In the genomic region with DNA sequence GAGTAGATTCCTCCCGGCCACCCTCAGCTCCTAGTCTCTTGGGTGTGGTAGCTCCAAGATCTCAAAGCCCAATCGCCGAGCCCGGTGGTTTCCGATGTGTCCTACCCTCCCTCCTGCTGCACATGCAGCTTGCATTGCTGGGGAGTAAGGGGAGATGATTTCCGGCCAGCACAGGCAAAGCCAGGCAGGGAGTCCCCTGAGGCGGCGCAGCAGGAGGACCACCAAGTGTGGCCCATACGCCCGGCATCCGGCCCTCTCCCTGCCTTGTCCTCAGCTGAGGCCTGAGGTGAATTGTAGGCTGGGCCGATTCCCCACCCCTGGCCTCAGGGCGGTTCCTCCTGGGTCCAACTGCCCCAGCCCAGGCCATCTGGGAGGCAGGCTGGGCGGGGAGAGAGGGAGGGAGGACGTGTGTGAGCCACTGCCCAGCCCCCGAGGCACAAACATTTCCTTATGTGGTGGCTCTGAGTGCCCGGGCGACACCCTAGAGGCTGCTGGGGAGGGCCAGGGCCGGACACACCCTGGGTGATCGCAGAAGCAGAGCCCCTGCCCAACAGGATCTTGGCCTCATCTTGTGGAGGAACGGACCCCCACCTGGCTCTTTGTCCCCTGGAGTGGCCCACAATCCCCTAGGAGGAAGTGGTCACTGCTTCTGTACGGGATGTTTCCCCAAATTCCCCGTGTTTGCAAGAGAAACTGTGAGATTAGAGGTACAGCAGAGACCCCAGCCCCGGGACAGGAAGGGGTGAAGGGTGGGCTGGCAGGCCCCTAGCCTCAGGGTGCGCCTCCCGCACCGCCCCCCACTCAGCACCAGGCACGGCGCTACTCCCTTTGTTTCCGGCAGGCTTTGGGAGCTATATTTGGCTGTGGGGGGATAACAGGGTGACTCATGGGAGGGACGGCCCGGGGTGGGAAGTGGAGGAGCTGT, we compare ENCODE assay signal across 8 cellular contexts. TPM values are rescaled to one million over a fixed set of nuclear protein-coding genes. Genes with fewer than 3 reads are reported as not detected.
A peak's percentile ranks its signal among the peaks of the same experiment; 100 is the strongest.
DNase-seq lines count a peak whose midpoint lies in the region; ATAC-seq and TF ChIP-seq lines count a peak whose summit lies in the region.

No MANE protein-coding gene starts in this region.

- H3K9me3 ChIP-seq in heart right ventricle (no peaks in the 10 kb centered on the region), ovary (no peaks in the 10 kb centered on the region)

- WGBS in heart right ventricle, 2 donors = 0 to 2% methylated on average over 31 to 32 of the region's 32 CpGs
- WGBS in ovary, 3 donors = 3 to 5% (median 3%) methylated on average over 30 to 32 of the region's 32 CpGs

- TF ChIP-seq CTCF in GM23338 (conservative IDR thresholded peaks at IDR 0.05; ENCODE audit: low read depth in 2 of 2) = no peak
- TF ChIP-seq CTCF in LNCaP clone FGC (IDR thresholded peaks at IDR 0.05; ENCODE audit: control insufficient read depth, extremely low read depth, insufficient read depth) = no peak
- TF ChIP-seq CTCF in WTC11 (IDR thresholded peaks at IDR 0.05) = no peak
- no peak for TF ChIP-seq CTCF in heart right ventricle (IDR thresholded peaks at IDR 0.05)
- TF ChIP-seq CTCF in ovary (IDR thresholded peaks at IDR 0.05) = peak in 2 of 3 donors; percentile 19 to 72

- peaks cover 32% of the 10 kb centered on the region for H3K4me1 ChIP-seq in GM23338 (ENCODE audit: insufficient read depth)
- H3K4me1 ChIP-seq in heart right ventricle = peaks cover 23 to 62% (median 48%) of the 10 kb centered on the region in 9 donors
- peaks cover 5% of the 10 kb centered on the region for H3K4me1 ChIP-seq in ovary (ENCODE audit: insufficient read depth)

- H3K4me2 ChIP-seq in GM23338 = peak overlapping the region; percentile 75

- H4K20me1 ChIP-seq in GM23338 (replicated peaks; ENCODE audit: insufficient read depth) = no peaks in the 10 kb centered on the region

- CTCF ChIA-PET in WTC11 (lab: Charles Lee) = interaction anchor here (0.5 to 3.3 kb wide), 20 partner anchors 8 to 748 kb away, joined by 3 to 32 read pairs (median 5); no protein-coding TSS in a partner anchor

- no peaks in the 10 kb centered on the region for H3K79me2 ChIP-seq in GM23338 (replicated peaks; ENCODE audit: insufficient read depth)

- peak; percentile 74 for TF ChIP-seq POLR2A in ovary (IDR thresholded peaks at IDR 0.05)

- peaks cover 37% of the 10 kb centered on the region for H3F3A ChIP-seq in GM23338 (replicated peaks; ENCODE audit: low read depth)

- peak; percentile 8 for TF ChIP-seq EP300 in ovary (IDR thresholded peaks at IDR 0.05)

- H3K36me3 ChIP-seq in GM23338 (ENCODE audit: insufficient read depth) (no peaks in the 10 kb centered on the region), heart right ventricle (no peaks in the 10 kb centered on the region), ovary (no peaks in the 10 kb centered on the region)

- H3K27me3 Mint-ChIP-seq in GM23338 (ENCODE audit: insufficient read depth, low read depth, poor library complexity) (peaks cover 20% of the 10 kb centered on the region), WTC11 (ENCODE audit: low read depth) (peaks cover 3% of the 10 kb centered on the region)

- DNase-seq in GM23338 (ENCODE audit: low spot score) (peak; percentile 96), LNCaP clone FGC (ENCODE audit: low read depth) (peak; percentile 84), WTC11 (ENCODE audit: low spot score) (peak; percentile 90), heart right ventricle (peak; percentile 95 to 96), ovary (peak; percentile 85 to 93 (median 91)), NCI-H1930 (lab: John Stamatoyannopoulos, UW) (no peak)

- no peak overlapping the region for H2AFZ ChIP-seq in GM23338

- peak overlapping the region; percentile 53; the same call in 1 of the 2 replicates for H3K4me3 ChIP-seq in GM08714 (ENCODE audit: low read length)
- peak overlapping the region; percentile 41; the same call in 1 of the 2 replicates for H3K4me3 ChIP-seq in GM23338
- peak overlapping the region; percentile 42 for H3K4me3 ChIP-seq in LNCaP clone FGC (ENCODE audit: low read depth, low read length)
- peak overlapping the region; percentile 39 to 60 (median 51) for H3K4me3 ChIP-seq in heart right ventricle
- peak overlapping the region; percentile 48 for H3K4me3 ChIP-seq in ovary

- no peaks in the 10 kb centered on the region for H3K9me2 ChIP-seq in GM23338 (ENCODE audit: insufficient read depth)

- intact Hi-C loops in heart right ventricle (cut with DNase I) = loop anchor here in 5 of 10 donors (1.0 to 2.0 kb wide), 5 partner anchors 23 to 54 kb away; a partner anchor contains a TSS
- intact Hi-C loops in ovary (cut with DNase I) = loop anchor here in 1 of 4 donors (2.0 kb wide), 2 partner anchors 24 to 54 kb away; no protein-coding TSS in a partner anchor

- H3K27ac ChIP-seq in GM23338 (ENCODE audit: low read depth) (peak overlapping the region; percentile 99), heart right ventricle (peak overlapping the region; percentile 96 to 100 (median 99)), ovary (peak overlapping the region; percentile 90 to 95)

- H3K27ac Mint-ChIP-seq in GM23338 (peak overlapping the region; percentile 99), WTC11 (peak overlapping the region; percentile 98)

- H3K4me3 Mint-ChIP-seq in GM23338 = peak overlapping the region; percentile 69
- H3K4me3 Mint-ChIP-seq in WTC11 = peak overlapping the region; percentile 60

- H3K27me3 ChIP-seq in GM23338 (ENCODE audit: insufficient read depth) (no peaks in the 10 kb centered on the region), heart right ventricle (no peaks in the 10 kb centered on the region), ovary (no peaks in the 10 kb centered on the region)

- ATAC-seq in GM23338 (peak; percentile 80), WTC11 (peak; percentile 80), heart right ventricle (peak; percentile 82 to 93 (median 91))
- no peak for ATAC-seq in activated CD4-positive, CD25-positive, alpha-beta regulatory T cell treated with anti-CD3 and anti-CD28 coated beads, Interleukin-2, amount 50 U/mL, for 24 hours

- H3K36me3 Mint-ChIP-seq in GM23338 (ENCODE audit: low read depth) = peaks cover 3% of the 10 kb centered on the region; the same call in 1 of the 3 replicates
- H3K36me3 Mint-ChIP-seq in WTC11 = no peaks in the 10 kb centered on the region

- POLR2A ChIA-PET in WTC11 (lab: Charles Lee) = interaction anchor here (0.6 to 2.6 kb wide), 21 partner anchors 8 to 61 kb away, joined by 3 to 30 read pairs (median 4); a partner anchor contains a TSS

- H3K4me1 Mint-ChIP-seq in GM23338 = peaks cover 38% of the 10 kb centered on the region
- H3K4me1 Mint-ChIP-seq in WTC11 = peaks cover 51% of the 10 kb centered on the region

- H3K9me3 Mint-ChIP-seq in GM23338 (peaks cover 7% of the 10 kb centered on the region; the same call in 1 of the 3 replicates), WTC11 (no peaks in the 10 kb centered on the region)

TF ChIP-seq in GM23338, 12 proteins besides CTCF, POLR2A, EP300 and RAD21 (continues in another document):
- no peak for TF ChIP-seq CREB1 (CRISPR knock-in tag; IDR thresholded peaks at IDR 0.05; ENCODE audit: low read depth)

TF ChIP-seq in WTC11, 78 proteins besides CTCF, POLR2A, EP300 and RAD21 (continues in another document):
- no peak for TF ChIP-seq ZNF317 (CRISPR knock-in tag; IDR thresholded peaks at IDR 0.05; ENCODE audit: borderline replicate concordance, low read depth)
- no peak for TF ChIP-seq JUN (CRISPR knock-in tag; IDR thresholded peaks at IDR 0.05)
- 0 out of 2 replicates have a peak, but pooled peaks have one; percentile 26 for TF ChIP-seq GTF2I (CRISPR knock-in tag; conservative IDR thresholded peaks at IDR 0.05)
- TF ChIP-seq, protein P1, sequence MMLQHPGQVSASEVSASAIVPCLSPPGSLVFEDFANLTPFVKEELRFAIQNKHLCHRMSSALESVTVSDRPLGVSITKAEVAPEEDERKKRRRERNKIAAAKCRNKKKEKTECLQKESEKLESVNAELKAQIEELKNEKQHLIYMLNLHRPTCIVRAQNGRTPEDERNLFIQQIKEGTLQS (CRISPR knock-in tag; conservative IDR thresholded peaks at IDR 0.05) = no peak
- TF ChIP-seq, protein P2, sequence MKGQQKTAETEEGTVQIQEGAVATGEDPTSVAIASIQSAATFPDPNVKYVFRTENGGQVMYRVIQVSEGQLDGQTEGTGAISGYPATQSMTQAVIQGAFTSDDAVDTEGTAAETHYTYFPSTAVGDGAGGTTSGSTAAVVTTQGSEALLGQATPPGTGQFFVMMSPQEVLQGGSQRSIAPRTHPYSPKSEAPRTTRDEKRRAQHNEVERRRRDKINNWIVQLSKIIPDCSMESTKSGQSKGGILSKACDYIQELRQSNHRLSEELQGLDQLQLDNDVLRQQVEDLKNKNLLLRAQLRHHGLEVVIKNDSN (CRISPR knock-in tag; IDR thresholded peaks at IDR 0.05) = peak; percentile 9; the same call in 1 of the 2 replicates
- TF ChIP-seq FOXP1 (CRISPR knock-in tag; IDR thresholded peaks at IDR 0.05; ENCODE audit: borderline replicate concordance) = peak; percentile 79; the same call in 1 of the 2 replicates
- peak; percentile 92 for TF ChIP-seq SMAD3 (CRISPR knock-in tag; IDR thresholded peaks at IDR 0.05; ENCODE audit: borderline replicate concordance)
- 0 out of 2 replicates have a peak, but pooled peaks have one; percentile 46 for TF ChIP-seq ZNF263 (CRISPR knock-in tag; IDR thresholded peaks at IDR 0.05; ENCODE audit: low read depth)
- peak; percentile 94 for TF ChIP-seq ETV6 (CRISPR knock-in tag; IDR thresholded peaks at IDR 0.05)
- TF ChIP-seq CREM (CRISPR knock-in tag; IDR thresholded peaks at IDR 0.05) = peak; percentile 63
- peak; percentile 88 for TF ChIP-seq SP1 (CRISPR knock-in tag; conservative IDR thresholded peaks at IDR 0.05)
- no peak; the same call in 1 of the 2 replicates for TF ChIP-seq KAT7 (CRISPR knock-in tag; IDR thresholded peaks at IDR 0.05; ENCODE audit: borderline replicate concordance)
- TF ChIP-seq SOX15 (CRISPR knock-in tag; IDR thresholded peaks at IDR 0.05) = no peak
- 0 out of 2 replicates have a peak, but pooled peaks have one; percentile 15 for TF ChIP-seq NFE2L1 (CRISPR knock-in tag; IDR thresholded peaks at IDR 0.05)

RNA-seq across cellular contexts. Expression of a gene that starts 41.9 kb away (rescaled TPM):
- 1,861 and 2,007 TPM in 2 replicates for total RNA-seq in GM23338 (2014; rRNA removed; shearing (Covaris generic))
- polyA plus RNA-seq in GM23338 (2016; fragmentation: Nextera tagmentation; extraction: Ambion mirVana) = 8,990 and 10,188 TPM in 2 replicates
- 2,164 to 2,284 TPM (median 2,200 TPM) in 3 replicates for total RNA-seq in WTC11 (2021)
- 100 to 1,000 TPM; 133 to 348 (median 164) TPM for total RNA-seq in heart right ventricle
- polyA plus RNA-seq in heart right ventricle = 100 to 1,000 TPM; 567 to 626 TPM
- total RNA-seq in ovary = 1,000 to 10,000 TPM in 2 of 7 donors, 100 to 1,000 TPM in 5; 755 to 1,301 (median 902) TPM
- polyA plus RNA-seq in ovary = 1,000 to 10,000 TPM; 1,827 to 1,991 TPM

Comparison
In these comparisons a context has a peak if more than half of its experiments do, and no peak if none do; other contexts are left out.
1. ATAC-seq: peak in GM23338 (single experiment), WTC11 (single experiment) and heart right ventricle (8 of 8); none in activated CD4-positive, CD25-positive, alpha-beta regulatory T cell treated with anti-CD3 and anti-CD28 coated beads, Interleukin-2, amount 50 U/mL, for 24 hours (0 of 2).
2. DNase-seq: peak in GM23338 (single experiment), LNCaP clone FGC (single experiment), WTC11 (single experiment), heart right ventricle (2 of 2) and ovary (5 of 5); none in NCI-H1930 (0 of 2).
3. CTCF ChIP-seq: peak in ovary (2 of 3); none in GM23338 (0 of 2), LNCaP clone FGC (single experiment), WTC11 (single experiment) and heart right ventricle (0 of 9).
4. Peak in every context shown above with its lines, with median percentiles within 50 percentile points of each other: H3K4me3 ChIP-seq and H3K27ac ChIP-seq.